2 cellular contexts compared by ENCODE assay signal in genomic region chr12:53960187-53961024, GRCh38.
TF ChIP-seq lines count a peak whose summit lies in the region.

No MANE protein-coding gene starts in this region.

TF ChIP-seq in H1, 55 proteins besides CTCF, POLR2A, EP300 and RAD21:
- TF ChIP-seq EZH2 (IDR thresholded peaks at IDR 0.05; ENCODE audit: low read depth, low read length, severe bottlenecking) (peak; percentile 93), RNF2 (IDR thresholded peaks at IDR 0.05; ENCODE audit: borderline replicate concordance, low read depth, low read length, missing control alignments, poor library complexity, severe bottlenecking) (peak; percentile 86), SRF (IDR thresholded peaks at IDR 0.05; ENCODE audit: low read depth, low read length) (no peak), SUZ12 (IDR thresholded peaks at IDR 0.05; ENCODE audit: low read length) (peak; percentile 87; the same call in 1 of the 2 replicates)

TF ChIP-seq in neural cell, 6 proteins besides CTCF, POLR2A, EP300 and RAD21:
- TF ChIP-seq EZH2 (IDR thresholded peaks at IDR 0.05; ENCODE audit: borderline replicate concordance, insufficient read depth, low read length, poor library complexity, severe bottlenecking) = peak; percentile 2
- no peak for TF ChIP-seq SMC3 (conservative IDR thresholded peaks at IDR 0.05; ENCODE audit: poor library complexity)
